ENCODE assay signal across 11 cellular contexts in the genomic region with DNA sequence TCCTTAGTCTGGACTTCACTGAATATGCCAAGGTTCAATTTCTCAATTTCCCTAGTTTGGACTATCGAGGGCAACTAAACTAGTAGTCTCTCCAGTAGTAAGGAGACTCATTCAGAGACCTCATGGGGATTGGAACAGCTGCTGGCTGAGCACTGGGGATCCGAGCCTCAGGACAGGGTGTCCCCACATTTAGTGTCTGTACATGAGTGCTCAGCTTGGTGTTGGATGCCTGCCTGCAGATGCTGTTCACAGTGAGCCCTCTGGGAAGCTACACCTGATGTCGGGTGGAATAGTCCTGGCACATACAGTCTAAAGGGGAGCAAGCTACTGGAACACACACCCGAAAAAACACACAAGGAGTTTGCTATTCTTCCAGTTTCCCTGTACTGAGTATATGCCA. TPM values are rescaled to one million over a fixed set of nuclear protein-coding genes. Genes with fewer than 3 reads are reported as not detected.
"Had no signal": no experiment of that assay in that cellular context is flagged by ENCODE, and none has a peak within 500 bp of the region (broad histone marks: within the 10 kb centered on the region; RNA-seq: fewer than 3 reads in every experiment).

No MANE protein-coding gene starts in this region.

- H3K36me3 ChIP-seq: HAP-1 had no signal

- ATAC-seq: HCT116, K562 had no signal

- DNase-seq: GM23248, H7, HFFc6, IMR-90, KG1 had no signal

- H3K4me3 ChIP-seq: GM23248, HAP-1, K562 had no signal

- H3K9me3 ChIP-seq: HAP-1 had no signal

- FAIRE-seq: HTR-8/SVneo, K562 had no signal

- H3K27ac ChIP-seq: GM23248 had no signal

- H3K4me1 ChIP-seq: HAP-1 had no signal

RNA-seq across cellular contexts. Expression of a gene that starts 0.8 kb away (rescaled TPM):
- total RNA-seq: GM23248, H4, HFFc6, HT-29, IMR-90, K562 had no signal
